1 cellular context compared by ENCODE assay signal in genomic region chr4:85929926-85930325, GRCh38.
TF ChIP-seq lines count a peak whose summit lies in the region.

No MANE protein-coding gene starts in this region.

TF ChIP-seq in GM23338, 12 proteins besides CTCF, POLR2A, EP300 and RAD21 (continued from another document):
- TF ChIP-seq ZNF462 (CRISPR knock-in tag; IDR thresholded peaks at IDR 0.05), result no peak
- TF ChIP-seq POLR2AphosphoS5 (IDR thresholded peaks at IDR 0.05; ENCODE audit: low read depth), result no peak
- no peak for TF ChIP-seq CREB1 (CRISPR knock-in tag; IDR thresholded peaks at IDR 0.05; ENCODE audit: low read depth)
- no peak for TF ChIP-seq ZNF331 (CRISPR knock-in tag; IDR thresholded peaks at IDR 0.05; ENCODE audit: low read depth)
- TF ChIP-seq ZNF114 (CRISPR knock-in tag; IDR thresholded peaks at IDR 0.05), result no peak
TF ChIP-seq in GM23338: peak in this region for 0.
